ENCODE assay signal across 22 cellular contexts in the genomic region with DNA sequence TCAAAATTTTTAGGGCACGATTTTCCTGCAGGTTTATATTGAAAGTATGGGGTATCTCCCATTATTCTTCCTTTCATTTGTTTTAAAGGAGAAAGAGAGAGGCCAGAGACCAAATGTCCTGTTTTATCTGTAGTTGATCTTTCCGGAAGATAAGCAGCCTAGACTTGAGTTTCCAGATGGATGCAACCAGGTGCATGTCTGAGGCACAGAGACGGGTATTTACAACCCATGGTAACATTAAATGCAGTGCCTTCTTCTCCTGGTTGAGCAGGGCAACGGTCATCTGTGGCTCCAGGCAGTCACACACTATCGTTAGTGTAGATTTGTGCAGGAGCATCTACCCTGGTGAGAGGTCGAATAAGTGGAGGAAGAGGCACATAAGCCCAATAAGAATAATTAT.
"Had no signal": no experiment of that assay in that cellular context is flagged by ENCODE, and none has a peak within 500 bp of the region (broad histone marks: within the 10 kb centered on the region; RNA-seq: fewer than 3 reads in every experiment).

No MANE protein-coding gene starts in this region.

- H3K9ac ChIP-seq: KMS-11 had no signal

- DNase-seq: Kasumi-1, MV-4-11, NCI-H1048, NCI-H1105, NCI-H1436 treated with DMSO at 0.1 percent for 48 hours, NCI-H1694, NCI-H187 treated with DMSO at 0.1 percent for 48 hours, NCI-H2029 treated with DMSO at 0.1 percent for 48 hours, NCI-H2171 treated with DMSO at 0.1 percent for 48 hours, NCI-H2227 treated with DMSO at 0.1 percent for 48 hours, NCI-H524 treated with DMSO at 0.1 percent for 48 hours, NCI-H69, NCI-H774, RPMI8226, SHP77 had no signal

- H3K36me3 Mint-ChIP-seq: IgD-negative memory B cell had no signal

- H3K27me3 Mint-ChIP-seq: IgD-negative memory B cell had no signal

- ATAC-seq: K562 had no signal

- FAIRE-seq: HTR-8/SVneo, K562, RCC 7860 had no signal

- H3K27ac ChIP-seq: HL-60, KMS-11, SK-N-MC had no signal

- H3K4me1 Mint-ChIP-seq: IgD-negative memory B cell had no signal

- H3K4me3 ChIP-seq: K562, SK-N-MC had no signal

- H3K4me3 Mint-ChIP-seq: IgD-negative memory B cell had no signal

- H3K4me2 ChIP-seq: KMS-11 had no signal

- H3K27ac Mint-ChIP-seq: IgD-negative memory B cell had no signal
